1 cellular context compared by ENCODE assay signal in the genomic region with DNA sequence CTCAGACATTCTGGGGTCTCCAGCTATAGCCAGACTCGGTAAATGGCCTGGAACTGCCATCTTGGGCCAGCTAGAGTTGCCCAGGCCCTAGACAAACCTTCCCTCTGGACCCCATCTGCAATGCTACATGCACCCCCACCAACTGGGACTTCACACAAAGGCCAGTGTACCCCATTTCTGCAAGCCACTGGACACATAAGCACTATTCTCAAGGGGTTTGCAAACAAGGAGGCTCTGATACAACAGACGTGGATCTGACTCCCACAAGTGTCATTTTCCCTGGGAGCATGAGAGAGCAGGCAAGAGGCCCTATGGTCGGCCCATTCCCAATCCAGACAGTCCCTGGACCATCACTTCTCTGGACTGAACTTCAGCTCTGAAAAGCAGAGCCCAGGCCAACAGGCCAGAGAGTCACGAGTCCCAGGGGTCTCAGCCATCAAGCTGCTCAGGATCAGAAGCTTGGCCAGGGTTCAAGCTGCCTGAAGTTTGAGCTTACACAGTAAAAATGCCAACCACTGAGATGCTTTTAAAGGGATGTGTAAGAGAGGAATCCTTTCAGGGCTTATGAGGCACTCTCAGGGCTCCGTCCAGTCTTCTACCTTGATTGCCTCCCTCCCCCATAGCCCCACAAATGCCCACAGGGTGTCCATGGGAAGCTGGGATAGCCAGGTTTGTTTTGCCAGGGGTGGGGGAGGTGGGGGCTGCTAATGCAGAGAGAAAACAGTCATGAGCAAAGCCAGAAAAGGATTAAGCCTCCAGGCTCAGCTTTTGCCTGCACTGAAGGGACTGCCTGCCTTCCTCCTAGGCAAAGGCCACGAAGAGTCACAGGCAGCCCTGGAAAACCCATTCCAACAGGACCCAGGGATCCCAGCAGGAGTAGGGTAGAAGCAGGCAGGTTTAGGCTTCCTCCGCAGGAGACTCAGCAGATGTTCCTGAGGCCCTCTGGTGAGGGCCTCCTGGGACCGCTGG.
TF ChIP-seq lines count a peak whose summit lies in the region.

No MANE protein-coding gene starts in this region.

TF ChIP-seq in IMR-90, 13 proteins besides CTCF, POLR2A, EP300 and RAD21 (continued from another document):
- TF ChIP-seq SMC3 (IDR thresholded peaks at IDR 0.05; ENCODE audit: low read depth, low read length): no peak
- TF ChIP-seq CEBPB (IDR thresholded peaks at IDR 0.05; ENCODE audit: low read depth, low read length): no peak
- no peak for TF ChIP-seq FOS (IDR thresholded peaks at IDR 0.05; ENCODE audit: low read depth, low read length)
- TF ChIP-seq CHD1 (IDR thresholded peaks at IDR 0.05; ENCODE audit: low read depth, low read length): no peak
- TF ChIP-seq BHLHE40 (IDR thresholded peaks at IDR 0.05; ENCODE audit: low read depth, low read length): no peak
- TF ChIP-seq MAZ (IDR thresholded peaks at IDR 0.05; ENCODE audit: borderline replicate concordance, low read depth, low read length): no peak
TF ChIP-seq in IMR-90: peak in this region for 0.
